16 cellular contexts compared by ENCODE assay signal in the genomic region with DNA sequence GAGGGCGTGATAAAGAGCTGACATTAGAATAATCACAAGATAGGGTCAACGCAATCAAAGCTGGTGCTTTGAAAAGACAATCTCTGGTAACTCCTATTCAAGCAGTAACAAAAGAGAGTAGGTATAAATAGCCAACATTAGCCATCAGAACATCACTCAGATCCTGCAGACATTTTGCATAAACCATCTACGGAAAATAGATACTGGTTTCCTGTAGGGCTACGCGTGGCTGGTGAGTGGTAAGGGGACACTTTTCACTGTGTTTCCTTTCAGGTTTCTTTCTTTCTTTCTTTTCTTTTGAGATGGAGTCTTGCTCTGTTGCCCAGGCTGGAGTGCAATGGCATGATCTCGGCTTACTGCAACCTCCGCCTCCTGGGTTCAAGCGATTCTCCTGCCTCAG. TPM values are rescaled to one million over a fixed set of nuclear protein-coding genes. Genes with fewer than 3 reads are reported as not detected.
DNase-seq lines count a peak whose midpoint lies in the region; ATAC-seq and TF ChIP-seq lines count a peak whose summit lies in the region.
"Had no signal": no experiment of that assay in that cellular context is flagged by ENCODE, and none has a peak within 500 bp of the region (broad histone marks: within the 10 kb centered on the region; RNA-seq: fewer than 3 reads in every experiment).

No MANE protein-coding gene starts in this region.

- in situ Hi-C loops in GM13977 (cut with MboI; ENCODE audit: low pct_unique_long_range_greater_than_20kb, low sequenced_read_pairs, unreplicated experiment) = no loop called here

- peak; percentile 57 for DNase-seq in GM13977 (ENCODE audit: low spot score)
- no peak for DNase-seq in NCI-H2107 treated with DMSO at 0.1 percent for 48 hours (lab: John Stamatoyannopoulos, UW; ENCODE audit: unreplicated experiment)
- no peak for DNase-seq in NCI-H510A treated with DMSO at 0.1 percent for 48 hours (lab: John Stamatoyannopoulos, UW)
- DNase-seq in amygdala (lab: John Stamatoyannopoulos, UW) = no peak
- DNase-seq: adrenal gland, Caco-2, hippocampal formation, NCI-H1048, NCI-H226, T1000, trophoblast cell had no signal

- ATAC-seq in GM19463 (IDR thresholded peaks at IDR 0.05; ENCODE audit: unreplicated experiment) (peak; percentile 38), HG03442 (IDR thresholded peaks at IDR 0.05; ENCODE audit: unreplicated experiment) (peak; percentile 51), esophagus mucosa (peak; percentile 37)

- TF ChIP-seq CTCF in GM13977 (IDR thresholded peaks at IDR 0.05; ENCODE audit: extremely low read depth, insufficient read depth, missing control alignments) = no peak

RNA-seq across cellular contexts. Expression of a gene that starts 22.3 kb away (rescaled TPM):
- 6.9 TPM for total RNA-seq in esophagus mucosa

RNA-seq across cellular contexts. Expression of a gene that starts 25.6 kb away (rescaled TPM):
- total RNA-seq in esophagus mucosa = not detected
- total RNA-seq: adrenal gland, Caco-2, esophagus muscularis mucosa, liver had no signal

RNA-seq across cellular contexts. Expression of a gene that starts 29.6 kb away (rescaled TPM):
- total RNA-seq in esophagus mucosa = 19.1 TPM
